ENCODE assay signal across 18 cellular contexts in the genomic region with DNA sequence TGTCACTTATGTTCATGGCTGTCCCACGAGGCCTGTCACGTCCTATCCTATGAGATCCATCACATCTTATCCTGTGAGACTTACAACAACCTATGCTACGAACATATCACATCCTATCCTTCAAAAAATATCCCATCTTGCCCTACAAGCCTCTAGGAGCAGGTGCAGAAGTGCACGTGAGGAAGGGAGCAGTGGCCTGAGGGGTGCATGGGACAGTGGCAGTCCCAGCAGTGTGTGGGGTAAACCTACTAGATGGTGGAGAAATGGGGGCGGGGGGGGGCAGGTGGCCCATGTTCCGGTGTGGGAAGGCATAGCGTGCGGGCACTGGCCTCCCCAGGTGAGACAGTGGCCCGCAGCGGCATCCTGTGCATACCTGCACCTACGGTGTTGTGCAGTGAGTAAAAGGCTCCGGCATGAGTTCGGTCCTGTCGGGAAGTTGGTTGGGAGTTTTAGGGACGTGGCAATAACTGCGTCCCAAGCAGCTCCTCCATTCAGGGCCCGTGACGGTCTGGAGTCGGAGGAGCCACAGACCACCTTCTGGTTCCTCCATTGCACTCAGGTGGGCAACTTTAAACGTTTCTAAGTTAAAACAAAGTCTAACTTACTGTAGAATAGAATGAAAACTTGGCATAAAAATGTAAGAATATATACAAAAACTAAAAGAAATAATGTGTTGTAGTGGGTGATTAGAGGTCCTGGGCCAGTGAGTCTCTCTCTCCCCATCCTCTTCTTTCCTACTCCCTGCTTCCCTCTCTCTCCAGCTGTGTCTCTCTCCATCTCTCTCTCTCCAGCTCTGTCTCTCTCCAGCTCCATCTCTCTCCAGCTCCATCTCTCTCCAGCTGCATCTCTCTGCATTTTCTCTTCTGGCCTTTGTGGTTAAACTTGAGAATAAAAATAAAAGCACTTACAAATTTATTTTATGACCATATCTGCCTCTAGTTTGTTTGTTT.
"Had no signal": no experiment of that assay in that cellular context is flagged by ENCODE, and none has a peak within 500 bp of the region (broad histone marks: within the 10 kb centered on the region; RNA-seq: fewer than 3 reads in every experiment).

No MANE protein-coding gene starts in this region.

- ATAC-seq: activated CD8-positive, alpha-beta T cell treated with anti-CD3 and anti-CD28 coated beads, Interleukin-2, amount 10 ng/mL, durations not matched to agents 7 days and 5 days; activated T-cell treated with anti-CD3 and anti-CD28 coated beads, Interleukin-2, amount 50 U/mL, for 72 hours; body of pancreas; natural killer cell; stimulated activated effector memory CD8-positive, alpha-beta T cell treated with anti-CD3 and anti-CD28 coated beads, Interleukin-12 subunit alpha, Interleukin-12 subunit beta, amount 100 ng/mL, for 72 hours; T-helper 17 cell had no signal

- H3K9me3 Mint-ChIP-seq: activated B cell treated with CpG ODN at 0.5 μM for 24 hours; activated T-cell treated with anti-CD3 and anti-CD28 coated beads, Interleukin-2, amount 50 U/mL, for 72 hours; natural killer cell; stimulated activated effector memory CD8-positive, alpha-beta T cell treated with anti-CD3 and anti-CD28 coated beads, Interleukin-12 subunit alpha, Interleukin-12 subunit beta, amount 100 ng/mL, for 72 hours had no signal

- DNase-seq: activated B cell treated with CpG ODN at 0.5 μM for 24 hours; activated CD4-positive, alpha-beta T cell treated with anti-CD3 and anti-CD28 coated beads for 48 hours; activated CD8-positive, alpha-beta memory T cell treated with anti-CD3 and anti-CD28 coated beads, Interleukin-2, amount 50 U/mL, for 4 hours; activated CD8-positive, alpha-beta T cell treated with anti-CD3 and anti-CD28 coated beads, Interleukin-2, amount 10 ng/mL, durations not matched to agents 7 days and 5 days; activated gamma-delta T cell; activated T-cell treated with anti-CD3 and anti-CD28 coated beads, Interleukin-2, amount 50 U/mL, for 72 hours; amygdala; body of pancreas; cerebellar nuclear complex; effector memory CD4-positive, alpha-beta T cell; mesenchymal stem cell; natural killer cell; T-helper 17 cell had no signal

- H3K27me3 Mint-ChIP-seq: activated B cell treated with CpG ODN at 0.5 μM for 24 hours; activated naive CD8-positive, alpha-beta T cell; T-helper 17 cell had no signal

- H3K27ac Mint-ChIP-seq: activated B cell treated with CpG ODN at 0.5 μM for 24 hours; activated CD8-positive, alpha-beta T cell treated with anti-CD3 and anti-CD28 coated beads, Interleukin-2, amount 10 ng/mL, durations not matched to agents 7 days and 5 days; activated naive CD8-positive, alpha-beta T cell; activated T-cell treated with anti-CD3 and anti-CD28 coated beads, Interleukin-2, amount 50 U/mL, for 72 hours; natural killer cell; stimulated activated effector memory CD8-positive, alpha-beta T cell treated with anti-CD3 and anti-CD28 coated beads, Interleukin-12 subunit alpha, Interleukin-12 subunit beta, amount 100 ng/mL, for 72 hours; T-helper 17 cell had no signal

- H3K4me1 ChIP-seq: vagina had no signal

- H3K27me3 ChIP-seq: body of pancreas, hepatocyte, vagina had no signal

- H3K4me1 Mint-ChIP-seq: activated B cell treated with CpG ODN at 0.5 μM for 24 hours had no signal

- H3K4me3 ChIP-seq: body of pancreas, hepatocyte, vagina had no signal

- H3K36me3 ChIP-seq: vagina had no signal

- H3K4me3 Mint-ChIP-seq: activated B cell treated with CpG ODN at 0.5 μM for 24 hours; activated CD8-positive, alpha-beta T cell treated with anti-CD3 and anti-CD28 coated beads, Interleukin-2, amount 10 ng/mL, durations not matched to agents 7 days and 5 days; activated naive CD8-positive, alpha-beta T cell; activated T-cell treated with anti-CD3 and anti-CD28 coated beads, Interleukin-2, amount 50 U/mL, for 72 hours; natural killer cell; stimulated activated effector memory CD8-positive, alpha-beta T cell treated with anti-CD3 and anti-CD28 coated beads, Interleukin-12 subunit alpha, Interleukin-12 subunit beta, amount 100 ng/mL, for 72 hours; T-helper 17 cell had no signal

- H3K9me3 ChIP-seq: body of pancreas, vagina had no signal

- H3K36me3 Mint-ChIP-seq: activated naive CD8-positive, alpha-beta T cell; natural killer cell; stimulated activated effector memory CD8-positive, alpha-beta T cell treated with anti-CD3 and anti-CD28 coated beads, Interleukin-12 subunit alpha, Interleukin-12 subunit beta, amount 100 ng/mL, for 72 hours had no signal

- H3K27ac ChIP-seq: body of pancreas, epithelial cell of prostate, vagina had no signal
